In the genomic region with DNA sequence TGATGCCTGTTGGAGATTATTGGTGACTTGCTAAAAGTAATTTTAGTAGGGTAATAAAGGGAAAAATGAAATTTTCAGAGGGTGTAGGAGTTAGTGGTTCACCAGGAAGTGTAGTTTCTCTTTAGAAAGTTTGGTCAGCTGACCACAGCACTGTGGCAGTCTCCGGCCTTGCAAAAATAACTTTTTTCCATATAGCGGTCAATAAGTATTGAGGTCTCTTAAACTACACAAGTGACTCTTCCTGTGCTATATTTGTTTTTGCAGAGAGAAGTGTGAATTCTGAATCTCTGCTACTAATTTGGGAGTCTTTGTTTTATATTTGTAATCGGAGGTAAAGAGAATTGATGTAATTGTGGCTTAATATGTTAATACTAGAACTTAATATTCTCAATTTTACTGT, we compare ENCODE assay signal across 12 cellular contexts. TPM values are rescaled to one million over a fixed set of nuclear protein-coding genes. Genes with fewer than 3 reads are reported as not detected.
DNase-seq lines count a peak whose midpoint lies in the region; ATAC-seq and TF ChIP-seq lines count a peak whose summit lies in the region.
"Had no signal": no experiment of that assay in that cellular context is flagged by ENCODE, and none has a peak within 500 bp of the region (broad histone marks: within the 10 kb centered on the region; RNA-seq: fewer than 3 reads in every experiment).

No MANE protein-coding gene starts in this region.

- H3K36me3 ChIP-seq in brain microvascular endothelial cell (replicated peaks), result peaks cover 3% of the 10 kb centered on the region

- DNase-seq in activated naive CD8-positive, alpha-beta T cell treated with anti-CD3 and anti-CD28 coated beads, Interleukin-2, amount 50 U/mL, for 24 hours, result no peak
- no peak for DNase-seq in activated naive CD8-positive, alpha-beta T cell treated with anti-CD3 and anti-CD28 coated beads for 36 hours
- DNase-seq in stimulated activated naive B cell treated with anti-CD40 and anti-IgM and Interleukin-4, amounts not matched to agents 10 μg/mL and 1 μg/mL and 100 μg/mL, for 72 hours, result no peak
- DNase-seq in posterior vena cava (ENCODE audit: low spot score), result no peak
- no peak for DNase-seq in brain microvascular endothelial cell
- DNase-seq in NCI-H187 (lab: John Stamatoyannopoulos, UW), result no peak
- DNase-seq: caudate nucleus; NCI-H2171 treated with DMSO at 0.1 percent for 48 hours; stimulated activated naive CD4-positive, alpha-beta T cell had no signal

- no peak for ATAC-seq in activated naive CD8-positive, alpha-beta T cell treated with anti-CD3 and anti-CD28 coated beads, Interleukin-2, amount 50 U/mL, for 24 hours
- ATAC-seq in HG02678 (IDR thresholded peaks at IDR 0.05; ENCODE audit: unreplicated experiment) (peak; percentile 87), HG03521 (IDR thresholded peaks at IDR 0.05; ENCODE audit: unreplicated experiment) (peak; percentile 65)
- ATAC-seq in stimulated activated naive B cell treated with anti-CD40 and anti-IgM and Interleukin-4, amounts not matched to agents 10 μg/mL and 1 μg/mL and 100 μg/mL, for 72 hours (replicated peaks), result peak; percentile 86 to 95

- no peaks in the 10 kb centered on the region for H3K9me3 Mint-ChIP-seq in activated naive CD8-positive, alpha-beta T cell treated with anti-CD3 and anti-CD28 coated beads, Interleukin-2, amount 50 U/mL, for 24 hours
- no peaks in the 10 kb centered on the region for H3K9me3 Mint-ChIP-seq in activated naive CD8-positive, alpha-beta T cell treated with anti-CD3 and anti-CD28 coated beads for 36 hours
- H3K9me3 Mint-ChIP-seq in stimulated activated naive B cell treated with anti-CD40 and anti-IgM and Interleukin-4, amounts not matched to agents 10 μg/mL and 1 μg/mL and 100 μg/mL, for 72 hours, result no peaks in the 10 kb centered on the region
- H3K9me3 Mint-ChIP-seq: mesothelial cell of epicardium had no signal

- peaks cover 12% of the 10 kb centered on the region for H3K4me1 Mint-ChIP-seq in activated naive CD8-positive, alpha-beta T cell treated with anti-CD3 and anti-CD28 coated beads, Interleukin-2, amount 50 U/mL, for 24 hours
- peaks cover 11% of the 10 kb centered on the region for H3K4me1 Mint-ChIP-seq in activated naive CD8-positive, alpha-beta T cell treated with anti-CD3 and anti-CD28 coated beads for 36 hours
- H3K4me1 Mint-ChIP-seq in stimulated activated naive B cell treated with anti-CD40 and anti-IgM and Interleukin-4, amounts not matched to agents 10 μg/mL and 1 μg/mL and 100 μg/mL, for 72 hours, result peaks cover 10 to 48% of the 10 kb centered on the region in 2 donors

- H3K36me3 Mint-ChIP-seq in activated naive CD8-positive, alpha-beta T cell treated with anti-CD3 and anti-CD28 coated beads, Interleukin-2, amount 50 U/mL, for 24 hours (ENCODE audit: low read depth), result no peaks in the 10 kb centered on the region
- peaks cover 1% of the 10 kb centered on the region for H3K36me3 Mint-ChIP-seq in activated naive CD8-positive, alpha-beta T cell treated with anti-CD3 and anti-CD28 coated beads for 36 hours
- H3K36me3 Mint-ChIP-seq in stimulated activated naive B cell treated with anti-CD40 and anti-IgM and Interleukin-4, amounts not matched to agents 10 μg/mL and 1 μg/mL and 100 μg/mL, for 72 hours, result peaks cover 7 to 13% of the 10 kb centered on the region in 2 donors

- intact Hi-C loops in posterior vena cava (cut with DNase I), result no loop called here

- H3K27ac Mint-ChIP-seq in activated naive CD8-positive, alpha-beta T cell treated with anti-CD3 and anti-CD28 coated beads, Interleukin-2, amount 50 U/mL, for 24 hours, result peak overlapping the region; percentile 2
- no peak overlapping the region for H3K27ac Mint-ChIP-seq in activated naive CD8-positive, alpha-beta T cell treated with anti-CD3 and anti-CD28 coated beads for 36 hours
- peak overlapping the region; percentile 85 for H3K27ac Mint-ChIP-seq in stimulated activated naive B cell treated with anti-CD40 and anti-IgM and Interleukin-4, amounts not matched to agents 10 μg/mL and 1 μg/mL and 100 μg/mL, for 72 hours
- H3K27ac Mint-ChIP-seq: mesothelial cell of epicardium had no signal

- TF ChIP-seq CTCF in brain microvascular endothelial cell (IDR thresholded peaks at IDR 0.05; ENCODE audit: low read depth, low read length, missing control alignments), result no peak

- no peak overlapping the region for H3K27ac ChIP-seq in brain microvascular endothelial cell

- no peaks in the 10 kb centered on the region for H3K27me3 ChIP-seq in brain microvascular endothelial cell (replicated peaks)

- H3K27me3 Mint-ChIP-seq in activated naive CD8-positive, alpha-beta T cell treated with anti-CD3 and anti-CD28 coated beads, Interleukin-2, amount 50 U/mL, for 24 hours, result no peaks in the 10 kb centered on the region
- H3K27me3 Mint-ChIP-seq in activated naive CD8-positive, alpha-beta T cell treated with anti-CD3 and anti-CD28 coated beads for 36 hours, result no peaks in the 10 kb centered on the region
- no peaks in the 10 kb centered on the region for H3K27me3 Mint-ChIP-seq in stimulated activated naive B cell treated with anti-CD40 and anti-IgM and Interleukin-4, amounts not matched to agents 10 μg/mL and 1 μg/mL and 100 μg/mL, for 72 hours

- H3K4me3 ChIP-seq in brain microvascular endothelial cell (ENCODE audit: low read depth, low read length), result no peak overlapping the region

- in situ Hi-C loops in brain microvascular endothelial cell (cut with HindIII; ENCODE audit: low pct_ligation_motif_present, low sequenced_read_pairs), result no loop called here

- H3K4me3 Mint-ChIP-seq in activated naive CD8-positive, alpha-beta T cell treated with anti-CD3 and anti-CD28 coated beads, Interleukin-2, amount 50 U/mL, for 24 hours, result no peak overlapping the region
- no peak overlapping the region for H3K4me3 Mint-ChIP-seq in activated naive CD8-positive, alpha-beta T cell treated with anti-CD3 and anti-CD28 coated beads for 36 hours
- H3K4me3 Mint-ChIP-seq in stimulated activated naive B cell treated with anti-CD40 and anti-IgM and Interleukin-4, amounts not matched to agents 10 μg/mL and 1 μg/mL and 100 μg/mL, for 72 hours, result peak overlapping the region; percentile 7 to 47
- H3K4me3 Mint-ChIP-seq: mesothelial cell of epicardium had no signal

RNA-seq across cellular contexts. Expression of a gene that starts 24.3 kb away (rescaled TPM):
- 10 to 100 TPM in 1 of 2 experiments, 1 to 10 TPM in 1; 9.8 to 10.9 TPM for total RNA-seq in activated naive CD8-positive, alpha-beta T cell treated with anti-CD3 and anti-CD28 coated beads for 36 hours
- total RNA-seq in posterior vena cava, result 100 to 1,000 TPM in 1 of 2 donors, 10 to 100 TPM in 1; 92.6 to 103 TPM

Comparison
In these comparisons a context has a peak if more than half of its experiments do, and no peak if none do; other contexts are left out.
1. H3K4me3 Mint-ChIP-seq: peak in stimulated activated naive B cell treated with anti-CD40 and anti-IgM and Interleukin-4, amounts not matched to agents 10 μg/mL and 1 μg/mL and 100 μg/mL, for 72 hours (2 of 2); none in activated naive CD8-positive, alpha-beta T cell treated with anti-CD3 and anti-CD28 coated beads, Interleukin-2, amount 50 U/mL, for 24 hours (single experiment) and activated naive CD8-positive, alpha-beta T cell treated with anti-CD3 and anti-CD28 coated beads for 36 hours (single experiment).
2. RNA of a gene that starts 24.3 kb away (total RNA-seq): 92.6 to 103 TPM in posterior vena cava; 9.8 to 10.9 TPM in activated naive CD8-positive, alpha-beta T cell treated with anti-CD3 and anti-CD28 coated beads for 36 hours; every median in the first group is over 4 times any median in the second.